8 cellular contexts compared by ENCODE assay signal in genomic region chr1:69700770-69701169, GRCh38.
DNase-seq lines count a peak whose midpoint lies in the region; ATAC-seq and TF ChIP-seq lines count a peak whose summit lies in the region.
"Had no signal": no experiment of that assay in that cellular context is flagged by ENCODE, and none has a peak within 500 bp of the region (broad histone marks: within the 10 kb centered on the region; RNA-seq: fewer than 3 reads in every experiment).

No MANE protein-coding gene starts in this region.

- intact Hi-C loops in adrenal gland (cut with DNase I), result no loop called here

- WGBS in adrenal gland, 4 donors, result 44 to 60% (median 54%) methylated on average over 2 of the region's 2 CpGs

- no peaks in the 10 kb centered on the region for H3K9me3 ChIP-seq in adrenal gland (replicated peaks in 1 of 3)
- H3K9me3 ChIP-seq: lower lobe of right lung had no signal

- TF ChIP-seq POLR2A in adrenal gland (IDR thresholded peaks at IDR 0.05), result no peak

- peak; percentile 1 for TF ChIP-seq CTCF in HL-60 (IDR thresholded peaks at IDR 0.05; ENCODE audit: insufficient read depth, low read length)
- peak; percentile 75 for TF ChIP-seq CTCF in VCaP (conservative IDR thresholded peaks at IDR 0.05)
- TF ChIP-seq CTCF in adrenal gland (IDR thresholded peaks at IDR 0.05), result no peak

- no peaks in the 10 kb centered on the region for H3K4me1 ChIP-seq in adrenal gland (replicated peaks in 1 of 2)
- H3K4me1 ChIP-seq: lower lobe of right lung had no signal

- H3K27me3 ChIP-seq in HL-60 (ENCODE audit: insufficient read depth, poor library complexity, severe bottlenecking) (no peaks in the 10 kb centered on the region), adrenal gland (no peaks in the 10 kb centered on the region)

- no peak for ATAC-seq in HG02938 (IDR thresholded peaks at IDR 0.05; ENCODE audit: unreplicated experiment)
- ATAC-seq: lower lobe of right lung had no signal

- DNase-seq in GM04504 (ENCODE audit: low read depth) (peak; percentile 8), HL-60 (ENCODE audit: low read depth in 1 of 2, low spot score in 1 of 2) (no peak), left kidney (ENCODE audit: low read depth, low spot score) (peak; percentile 45), activated T-cell treated with anti-CD3 and anti-CD28 coated beads for 4 hours (no peak), adrenal gland (no peak)
- DNase-seq: lower lobe of right lung had no signal

- no peak overlapping the region for H3K4me3 ChIP-seq in HL-60 (replicated peaks; ENCODE audit: insufficient read depth, low read length)
- no peak overlapping the region for H3K4me3 ChIP-seq in adrenal gland
- H3K4me3 ChIP-seq: lower lobe of right lung had no signal

- H3K27ac ChIP-seq in HL-60 (replicated peaks) (no peak overlapping the region), VCaP (no peak overlapping the region), adrenal gland (no peak overlapping the region)
- H3K27ac ChIP-seq: lower lobe of right lung had no signal

- H3K36me3 ChIP-seq in adrenal gland (replicated peaks in 1 of 2), result no peaks in the 10 kb centered on the region
- H3K36me3 ChIP-seq: lower lobe of right lung had no signal

Comparison
In these comparisons a context has a peak if more than half of its experiments do, and no peak if none do; other contexts are left out.
1. DNase-seq: peak in GM04504 (single experiment) and left kidney (single experiment); none in HL-60 (0 of 2), activated T-cell treated with anti-CD3 and anti-CD28 coated beads for 4 hours (single experiment) and adrenal gland (0 of 7).
2. CTCF ChIP-seq: peak in HL-60 (single experiment) and VCaP (single experiment); none in adrenal gland (0 of 6).